ENCODE assay signal across 30 cellular contexts in the genomic region with DNA sequence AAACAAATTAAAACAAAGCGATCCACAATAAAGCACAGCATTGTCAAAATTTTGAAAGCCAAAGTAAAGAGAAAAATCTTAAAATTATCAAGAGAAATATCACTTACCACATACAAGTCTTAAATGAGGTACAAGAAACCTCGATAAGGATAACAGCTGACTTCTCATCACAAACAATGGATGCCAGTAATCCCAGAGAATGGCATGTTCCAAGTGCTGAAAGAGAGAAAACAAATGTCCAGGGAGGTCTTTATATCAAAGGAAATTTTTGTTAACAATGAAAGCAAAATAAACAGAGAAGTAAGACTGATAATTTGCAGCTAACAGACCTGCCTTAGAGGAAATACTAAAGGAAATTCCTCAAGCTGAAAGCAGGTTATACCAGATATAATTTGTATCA.
"Had no signal": no experiment of that assay in that cellular context is flagged by ENCODE, and none has a peak within 500 bp of the region (broad histone marks: within the 10 kb centered on the region; RNA-seq: fewer than 3 reads in every experiment).

No MANE protein-coding gene starts in this region.

- ATAC-seq: naive thymus-derived CD4-positive, alpha-beta T cell; natural killer cell; psoas muscle; right lobe of liver; stimulated activated memory B cell treated with anti-CD40 and anti-IgM and Interleukin-4, amounts not matched to agents 10 μg/mL and 1 μg/mL and 100 μg/mL, for 72 hours; stimulated activated naive CD8-positive, alpha-beta T cell treated with anti-CD3 and anti-CD28 coated beads, Interleukin-15, amount 100 ng/mL, for 72 hours; stimulated activated naive CD8-positive, alpha-beta T cell treated with anti-CD3 and anti-CD28 coated beads, Interleukin-15, Interleukin-2, amounts not matched to agents 100 U/mL and 50 U/mL, for 24 hours; upper lobe of right lung had no signal

- H3K27ac ChIP-seq: neural progenitor cell, ovary, parathyroid adenoma, psoas muscle, right atrium auricular region, right lobe of liver, sigmoid colon, spleen, suprapubic skin, testis, tibial artery, transverse colon, upper lobe of right lung, uterus had no signal

- H3K4me3 ChIP-seq: neural progenitor cell, ovary, psoas muscle, right atrium auricular region, right lobe of liver, sigmoid colon, smooth muscle cell, spleen, suprapubic skin, testis, tibial artery, transverse colon, upper lobe of right lung, uterus had no signal

- H3K27me3 ChIP-seq: neural progenitor cell, ovary, right atrium auricular region, right lobe of liver, sigmoid colon, spleen, suprapubic skin, testis, tibial artery, transverse colon, upper lobe of right lung, uterus had no signal

- DNase-seq: naive thymus-derived CD4-positive, alpha-beta T cell; natural killer cell; occipital lobe; ovary; posterior cingulate gyrus; psoas muscle; retina; right lobe of liver; sigmoid colon; spleen; stimulated activated CD4-positive, alpha-beta T cell treated with anti-CD3 and anti-CD28 coated beads, Interleukin-12 subunit alpha, Interleukin-12 subunit beta, amount 100 ng/mL, for 4 hours; stimulated activated CD4-positive, alpha-beta T cell treated with anti-CD3 and anti-CD28 coated beads, Interleukin-1b, Interleukin-23, amount 100 ng/mL, for 48 hours; stimulated activated CD4-positive, alpha-beta T cell treated with anti-CD3 and anti-CD28 coated beads, Interleukin-4, amount 100 ng/mL, for 1 hour; stimulated activated CD4-positive, alpha-beta T cell treated with anti-CD3 and anti-CD28 coated beads, Interleukin-4, amount 100 ng/mL, for 4 hours; stimulated activated CD8-positive, alpha-beta memory T cell treated with anti-CD3 and anti-CD28 coated beads, Interleukin-4, amount 100 ng/mL, for 48 hours; stimulated activated naive CD4-positive, alpha-beta T cell; stimulated activated naive CD8-positive, alpha-beta T cell treated with anti-CD3 and anti-CD28 coated beads, Interleukin-15, amount 100 ng/mL, for 72 hours; stimulated activated naive CD8-positive, alpha-beta T cell treated with anti-CD3 and anti-CD28 coated beads, Interleukin-15, Interleukin-2, amounts not matched to agents 100 U/mL and 50 U/mL, for 24 hours; substantia nigra; testis; tibial artery; transverse colon; upper lobe of right lung; uterus had no signal
